Comparison of ENCODE assay signal across 27 cellular contexts in the genomic region with DNA sequence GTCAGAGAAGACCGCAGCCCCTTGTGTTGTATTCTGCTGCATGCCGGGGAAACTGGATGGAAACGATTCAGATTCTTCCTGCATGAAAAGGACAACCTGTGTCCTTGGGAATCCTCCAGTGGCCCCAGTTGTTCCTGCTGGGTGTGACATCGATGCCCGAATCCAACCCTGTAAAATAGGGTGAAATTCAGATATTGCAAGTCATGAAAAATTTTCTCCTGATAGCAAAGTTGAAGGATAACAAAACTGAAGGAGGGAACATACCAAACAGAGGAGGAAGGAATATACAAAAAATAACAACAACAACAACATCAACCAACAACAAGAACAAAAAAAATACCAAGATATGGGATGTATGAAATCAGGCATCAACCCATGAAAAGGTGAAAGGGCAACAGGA.
"Had no signal": no experiment of that assay in that cellular context is flagged by ENCODE, and none has a peak within 500 bp of the region (broad histone marks: within the 10 kb centered on the region; RNA-seq: fewer than 3 reads in every experiment).

No MANE protein-coding gene starts in this region.

- DNase-seq: cortex of kidney; effector CD8-positive, alpha-beta T cell; effector memory CD8-positive, alpha-beta T cell; endodermal cell; erythroblast; esophagus squamous epithelium; foreskin fibroblast; foreskin melanocyte; gastrocnemius medialis; glutamatergic neuron; head of caudate nucleus; heart right ventricle; hippocampal formation; left cardiac atrium; left lung; left ventricle myocardium superior; lower lobe of right lung; mesenchymal stem cell; midbrain; naive B cell had no signal

- H3K36me3 ChIP-seq: esophagus squamous epithelium, gastrocnemius medialis, heart right ventricle, left lung, lower lobe of right lung had no signal

- H3K27ac Mint-ChIP-seq: dendritic cell treated with granulocyte-macrophage colony-stimulating factor and Interleukin-4, amounts not matched to agents 40 ng/mL and 50 ng/mL, for 4 days; effector memory CD8-positive, alpha-beta T cell; endodermal cell had no signal

- H3K27ac ChIP-seq: epithelial cell of prostate, esophagus squamous epithelium, gastrocnemius medialis, heart right ventricle, left lung, lower lobe of right lung had no signal

- ATAC-seq: effector memory CD8-positive, alpha-beta T cell; esophagus mucosa; gastrocnemius medialis; heart right ventricle; left cardiac atrium; left lung; left ventricle myocardium superior; lower lobe of right lung had no signal

- H3K4me3 Mint-ChIP-seq: dendritic cell treated with granulocyte-macrophage colony-stimulating factor and Interleukin-4, amounts not matched to agents 40 ng/mL and 50 ng/mL, for 4 days; effector memory CD8-positive, alpha-beta T cell; endodermal cell; naive B cell had no signal

- H3K9me3 ChIP-seq: gastrocnemius medialis, left lung, lower lobe of right lung had no signal

- FAIRE-seq: colon, endometrium, islet of Langerhans, keratinocyte had no signal

- H3K4me1 Mint-ChIP-seq: endodermal cell had no signal

- H3K4me3 ChIP-seq: esophagus squamous epithelium, gastrocnemius medialis, heart right ventricle, left lung, lower lobe of right lung had no signal
